12 cellular contexts compared by ENCODE assay signal in the genomic region with DNA sequence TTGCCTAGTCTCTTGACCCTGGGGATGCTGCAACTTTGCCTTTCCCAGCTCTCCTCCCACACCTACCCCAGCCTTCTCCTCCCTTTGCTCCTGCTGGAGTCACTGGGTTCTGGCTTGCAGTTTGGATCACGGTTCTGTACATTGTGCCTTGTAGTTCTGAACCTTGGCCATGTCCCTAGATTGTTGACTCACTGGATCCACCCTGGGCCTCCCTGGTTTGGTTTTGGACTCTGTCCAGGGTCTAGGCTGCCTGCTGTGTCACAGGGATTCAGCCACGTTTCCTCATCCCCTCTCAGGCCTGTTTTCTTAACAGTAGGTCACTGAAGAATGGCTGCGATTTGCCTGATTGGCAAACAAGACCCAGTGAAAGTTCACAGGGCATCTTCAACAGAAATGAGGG. TPM values are rescaled to one million over a fixed set of nuclear protein-coding genes. Genes with fewer than 3 reads are reported as not detected.
DNase-seq lines count a peak whose midpoint lies in the region; ATAC-seq and TF ChIP-seq lines count a peak whose summit lies in the region.
"Had no signal": no experiment of that assay in that cellular context is flagged by ENCODE, and none has a peak within 500 bp of the region (broad histone marks: within the 10 kb centered on the region; RNA-seq: fewer than 3 reads in every experiment).

No MANE protein-coding gene starts in this region.

- H4K20me1 ChIP-seq in hepatocyte (ENCODE audit: insufficient read depth, poor library complexity, severe bottlenecking): no peaks in the 10 kb centered on the region

- H2AFZ ChIP-seq in ACC112 (ENCODE audit: low read length, unreplicated experiment): no peak overlapping the region
- H2AFZ ChIP-seq in hepatocyte: no peak overlapping the region

- H3K27ac ChIP-seq in ACC112 (ENCODE audit: low read depth, low read length) (peak overlapping the region; percentile 100), hepatocyte (peak overlapping the region; percentile 51), coronary artery (no peak overlapping the region)
- H3K27ac ChIP-seq: left lung had no signal

- H3K4me3 ChIP-seq in ACC112 (ENCODE audit: low read depth, low read length) (no peak overlapping the region), cardiac fibroblast (replicated peaks in 1 of 2; ENCODE audit: low read depth in 2 of 2, low read length in 2 of 2) (no peak overlapping the region), hepatocyte (no peak overlapping the region), coronary artery (no peak overlapping the region)
- H3K4me3 ChIP-seq: left lung had no signal

- no peaks in the 10 kb centered on the region for H3K9me3 ChIP-seq in hepatocyte (ENCODE audit: low read depth)
- H3K9me3 ChIP-seq: left lung had no signal

- peak; percentile 64 to 84 for DNase-seq in cardiac fibroblast (ENCODE audit: low read depth in 2 of 2)
- DNase-seq in hepatocyte (ENCODE audit: low spot score): peak; percentile 39
- DNase-seq in coronary artery (ENCODE audit: low spot score): no peak
- no peak for DNase-seq in GDM1 (lab: John Stamatoyannopoulos, UW)
- DNase-seq: activated naive CD4-positive, alpha-beta T cell treated with anti-CD3 and anti-CD28 coated beads, Interleukin-2, amount 50 U/mL, for 16 hours; left lung; stimulated activated CD4-positive, alpha-beta T cell treated with anti-CD3 and anti-CD28 coated beads, Interleukin-12 subunit alpha, Interleukin-12 subunit beta, amount 100 ng/mL, for 4 hours had no signal

- no peak overlapping the region for H3K4me2 ChIP-seq in hepatocyte

- no peaks in the 10 kb centered on the region for H3K36me3 ChIP-seq in ACC112 (ENCODE audit: insufficient read depth, low read length)
- H3K36me3 ChIP-seq in hepatocyte (replicated peaks; ENCODE audit: insufficient read depth, low read depth): no peaks in the 10 kb centered on the region
- H3K36me3 ChIP-seq: left lung had no signal

- TF ChIP-seq POLR2A in GM18505 (IDR thresholded peaks at IDR 0.05; ENCODE audit: borderline replicate concordance, extremely low read depth, insufficient read depth, insufficient read length): no peak

- H3K4me1 ChIP-seq in ACC112 (ENCODE audit: control insufficient read depth, insufficient read depth, low read length, unreplicated experiment): peaks cover 53% of the 10 kb centered on the region
- H3K4me1 ChIP-seq in hepatocyte (ENCODE audit: insufficient read depth): peaks cover 6% of the 10 kb centered on the region
- H3K4me1 ChIP-seq: left lung had no signal

- no peaks in the 10 kb centered on the region for H3K9me2 ChIP-seq in hepatocyte (replicated peaks; ENCODE audit: insufficient read depth)

- WGBS in hepatocyte (ENCODE audit: low lambda C conversion rate, missing lambda C conversion rate): 58% methylated on average over 3 of the region's 3 CpGs

- H3K27me3 ChIP-seq in ACC112 (ENCODE audit: insufficient read depth, low read length) (no peaks in the 10 kb centered on the region), hepatocyte (no peaks in the 10 kb centered on the region)
- H3K27me3 ChIP-seq: left lung had no signal

- TF ChIP-seq CTCF in cardiac fibroblast (IDR thresholded peaks at IDR 0.05; ENCODE audit: low read depth, low read length) (no peak), hepatocyte (IDR thresholded peaks at IDR 0.05; ENCODE audit: poor library complexity) (no peak), coronary artery (IDR thresholded peaks at IDR 0.05) (no peak)

- no peak for TF ChIP-seq EP300 in Ishikawa (IDR thresholded peaks at IDR 0.05; ENCODE audit: borderline replicate concordance)

- ATAC-seq in GM18505 (IDR thresholded peaks at IDR 0.05; ENCODE audit: unreplicated experiment) (no peak), GM21619 (IDR thresholded peaks at IDR 0.05; ENCODE audit: unreplicated experiment) (no peak)
- ATAC-seq: left lung had no signal

- TF ChIP-seq RAD21 in Ishikawa (IDR thresholded peaks at IDR 0.05; ENCODE audit: low read depth): no peak

- H3K79me2 ChIP-seq in ACC112 (ENCODE audit: control insufficient read depth, insufficient read depth, low read length, unreplicated experiment) (no peaks in the 10 kb centered on the region), hepatocyte (no peaks in the 10 kb centered on the region)

TF ChIP-seq in Ishikawa, 13 proteins besides CTCF, POLR2A, EP300 and RAD21:
- TF ChIP-seq NFIC (IDR thresholded peaks at IDR 0.05): 0 out of 2 replicates have a peak, but pooled peaks have one; percentile 14
- TF ChIP-seq CREB1 (IDR thresholded peaks at IDR 0.05; ENCODE audit: low read depth): no peak

RNA-seq across cellular contexts. Expression of a gene that starts 11.5 kb away (rescaled TPM):
- 15.1 and 15.5 TPM in 2 replicates for total RNA-seq in hepatocyte
- 9.0 and 17.8 TPM in 2 replicates for polyA plus RNA-seq in hepatocyte
- total RNA-seq: OCI-LY7 had no signal

Comparison
In these comparisons a context has a peak if more than half of its experiments do, and no peak if none do; other contexts are left out.
1. H3K27ac ChIP-seq: peak in ACC112 (single experiment) and hepatocyte (single experiment); none in coronary artery (0 of 2).
2. DNase-seq: peak in cardiac fibroblast (2 of 2) and hepatocyte (single experiment); none in coronary artery (single experiment) and GDM1 (single experiment).